18 cellular contexts compared by ENCODE assay signal in genomic region chr12:95116341-95116740, GRCh38. TPM values are rescaled to one million over a fixed set of nuclear protein-coding genes. Genes with fewer than 3 reads are reported as not detected.
DNase-seq lines count a peak whose midpoint lies in the region; ATAC-seq, FAIRE-seq and TF ChIP-seq lines count a peak whose summit lies in the region.
"Had no signal": no experiment of that assay in that cellular context is flagged by ENCODE, and none has a peak within 500 bp of the region (broad histone marks: within the 10 kb centered on the region; RNA-seq: fewer than 3 reads in every experiment).

No MANE protein-coding gene starts in this region.

- H3K4ac ChIP-seq in IMR-90 (ENCODE audit: low read depth, low read length), result no peak overlapping the region; the same call in 1 of the 2 replicates

- H2AK5ac ChIP-seq in IMR-90 (ENCODE audit: low read depth, low read length), result peak overlapping the region; percentile 30; the same call in 1 of the 2 replicates

- peak overlapping the region; percentile 34; the same call in 1 of the 2 replicates for H3K18ac ChIP-seq in IMR-90 (ENCODE audit: low read depth, low read length)

- H3K27ac ChIP-seq in A549 (peak overlapping the region; percentile 73 to 86; a peak in 5 of 6 replicates), IMR-90 (ENCODE audit: insufficient read depth, low read length) (no peak overlapping the region), esophagus muscularis mucosa (replicated peaks in 1 of 4) (peak overlapping the region; percentile 56 to 74 (median 68)), rectal smooth muscle tissue (ENCODE audit: low read depth, low read length) (peak overlapping the region; percentile 68)
- H3K27ac ChIP-seq: colonic mucosa, ovary had no signal

- TF ChIP-seq EP300 in A549 (IDR thresholded peaks at IDR 0.05) (no peak), esophagus muscularis mucosa (IDR thresholded peaks at IDR 0.05) (no peak)

- CTCF ChIA-PET in A549 (lab: Yijun Ruan, JAX) (interaction anchor here (0.6 to 3.8 kb wide), 38 partner anchors 8 to 418 kb away, joined by 3 to 33 read pairs (median 5); partner anchors contain the start of genes FGD6, NR2C1 and VEZT), IMR-90 (lab: Yijun Ruan, JAX) (interaction anchor here (1.0 to 2.2 kb wide), 3 partner anchors 101 to 357 kb away, joined by 5 to 16 read pairs (median 12); partner anchors contain the start of genes FGD6 and VEZT)

- no peak overlapping the region for H2AFZ ChIP-seq in IMR-90 (replicated peaks; ENCODE audit: low read length, poor library complexity)

- H3K4me1 ChIP-seq in A549 (peaks cover 59% of the 10 kb centered on the region), IMR-90 (ENCODE audit: control insufficient read depth, insufficient read depth, low read length) (peaks cover 15% of the 10 kb centered on the region), esophagus muscularis mucosa (peaks cover 26 to 42% (median 40%) of the 10 kb centered on the region in 4 donors), rectal smooth muscle tissue (ENCODE audit: control insufficient read depth, insufficient read depth, low read length) (peaks cover 10% of the 10 kb centered on the region)

- 0 out of 2 replicates have a peak overlapping the region, but pooled peaks have one; percentile 13 for H2BK20ac ChIP-seq in IMR-90 (ENCODE audit: low read depth, low read length)

- FAIRE-seq in A549 (lab: Jason Lieb, UNC), result no peak

- ATAC-seq in A549 (no peak), IMR-90 (ENCODE audit: low read depth) (0 out of 2 replicates have a peak, but pooled peaks have one; percentile 33)

- H3K27me3 ChIP-seq in IMR-90 (ENCODE audit: control insufficient read depth, insufficient read depth, low read length), result no peaks in the 10 kb centered on the region
- no peaks in the 10 kb centered on the region for H3K27me3 ChIP-seq in esophagus muscularis mucosa
- no peaks in the 10 kb centered on the region for H3K27me3 ChIP-seq in rectal smooth muscle tissue (ENCODE audit: control insufficient read depth, insufficient read depth, low read length)
- H3K27me3 ChIP-seq: colonic mucosa, ovary, spleen had no signal

- 0 out of 2 replicates have a peak overlapping the region, but pooled peaks have one; percentile 16 for H2BK120ac ChIP-seq in IMR-90 (ENCODE audit: low read depth, low read length)

- H2AK9ac ChIP-seq in IMR-90 (replicated peaks; ENCODE audit: low read depth, low read length, poor library complexity), result no peak overlapping the region

- H2BK15ac ChIP-seq in IMR-90 (ENCODE audit: low read depth, low read length), result no peak overlapping the region

- H4K5ac ChIP-seq in IMR-90 (ENCODE audit: low read depth, low read length), result peak overlapping the region; percentile 23; the same call in 1 of the 2 replicates

- H3K4me3 ChIP-seq in A549, result no peak overlapping the region
- no peak overlapping the region for H3K4me3 ChIP-seq in IMR-90 (ENCODE audit: insufficient read depth, low read depth, low read length)
- no peak overlapping the region for H3K4me3 ChIP-seq in esophagus muscularis mucosa
- H3K4me3 ChIP-seq in rectal smooth muscle tissue (ENCODE audit: low read length), result no peak overlapping the region
- H3K4me3 ChIP-seq: colonic mucosa, ovary, spleen had no signal

- no peak overlapping the region for H3K27ac Mint-ChIP-seq in nephron progenitor cell
- H3K27ac Mint-ChIP-seq: activated CD4-positive, alpha-beta T cell treated with anti-CD3 and anti-CD28 coated beads, Interleukin-2, amount 10 ng/mL, durations not matched to agents 7 days and 5 days; activated naive CD4-positive, alpha-beta T cell treated with anti-CD3 and anti-CD28 coated beads, Interleukin-2, amount 50 U/mL, for 72 hours; CD14-positive monocyte had no signal

- peak overlapping the region in 1 of 2 experiments; percentile 33; a peak in 1 of 4 replicates for H4K8ac ChIP-seq in IMR-90 (ENCODE audit: low read depth in 2 of 2, low read length in 2 of 2)

- intact Hi-C loops in IMR-90 (cut with micrococcal nuclease), result loop anchor here (5.0 kb wide), 1 partner anchor 356 kb away; the partner anchor contains the start of gene METAP2
- intact Hi-C loops in esophagus muscularis mucosa (cut with DNase I), result loop anchor here (2.0 to 5.0 kb wide), 4 partner anchors 44 to 418 kb away; partner anchors contain the start of genes FGD6, NR2C1 and VEZT

- no peak overlapping the region for H3K23ac ChIP-seq in IMR-90 (ENCODE audit: low read depth, low read length)

- no peaks in the 10 kb centered on the region for H3K9me3 ChIP-seq in A549
- H3K9me3 ChIP-seq in IMR-90 (ENCODE audit: control insufficient read depth, insufficient read depth, low read length), result no peaks in the 10 kb centered on the region
- H3K9me3 ChIP-seq in esophagus muscularis mucosa, result no peaks in the 10 kb centered on the region
- H3K9me3 ChIP-seq: colonic mucosa, ovary, spleen had no signal

- WGBS in A549 (ENCODE audit: missing lambda C conversion rate), result 71% methylated on average over 4 of the region's 4 CpGs
- 61% methylated on average over 3 of the region's 4 CpGs; no CpG with 5 or more reads in 1 of the 2 experiments for WGBS in IMR-90 (ENCODE audit: extremely low coverage in 2 of 2, insufficient read length in 1 of 2), 2 experiments
- WGBS in esophagus muscularis mucosa, result 48% methylated on average over 4 of the region's 4 CpGs

- H3K4me2 ChIP-seq in A549, result peak overlapping the region; percentile 63; the same call in 2 of the 3 replicates
- H3K4me2 ChIP-seq in IMR-90 (ENCODE audit: low read depth, low read length), result peak overlapping the region; percentile 5; the same call in 1 of the 2 replicates

- no peak overlapping the region for H4K91ac ChIP-seq in IMR-90 (ENCODE audit: insufficient read depth, low read depth, low read length)

- H3K27me3 Mint-ChIP-seq in nephron progenitor cell (ENCODE audit: low read depth, poor library complexity), result peaks cover 2% of the 10 kb centered on the region
- H3K27me3 Mint-ChIP-seq: activated CD4-positive, alpha-beta T cell treated with anti-CD3 and anti-CD28 coated beads, Interleukin-2, amount 10 ng/mL, durations not matched to agents 7 days and 5 days; IgD-negative memory B cell had no signal

- H2BK5ac ChIP-seq in IMR-90 (ENCODE audit: low read depth, low read length, poor library complexity, severe bottlenecking), result peak overlapping the region; percentile 49

- H3K79me1 ChIP-seq in IMR-90 (ENCODE audit: low read depth in 1 of 2, low read length in 2 of 2), result no peaks in the 10 kb centered on the region; a peak in 1 of 4 replicates

- no peak for TF ChIP-seq CTCF in A549 (IDR thresholded peaks at IDR 0.05)
- no peak for TF ChIP-seq CTCF in IMR-90 (conservative IDR thresholded peaks at IDR 0.05; ENCODE audit: low read depth, low read length)
- no peak for TF ChIP-seq CTCF in esophagus muscularis mucosa (IDR thresholded peaks at IDR 0.05)
- TF ChIP-seq CTCF in nephron progenitor cell (IDR thresholded peaks at IDR 0.05), result no peak

- in situ Hi-C loops in IMR-90 (cut with MboI; ENCODE audit: low sequenced_read_pairs), result loop anchor here (5.0 kb wide), 1 partner anchor 221 kb away; no protein-coding TSS in a partner anchor

- peaks cover 24% of the 10 kb centered on the region for H3K36me3 Mint-ChIP-seq in nephron progenitor cell (ENCODE audit: low read depth)
- H3K36me3 Mint-ChIP-seq: activated naive CD4-positive, alpha-beta T cell treated with anti-CD3 and anti-CD28 coated beads, Interleukin-2, amount 50 U/mL, for 72 hours had no signal

- POLR2A ChIA-PET in A549 (lab: Yijun Ruan, JAX) (interaction anchor here (1.4 to 2.3 kb wide), 2 partner anchors 101 kb away, joined by 4 to 9 read pairs; partner anchors contain the start of genes FGD6 and VEZT), IMR-90 (lab: Charles Lee; ENCODE audit: unreplicated experiment) (no interaction called here)

- DNase-seq in A549 (ENCODE audit: low read depth in 1 of 2, low spot score in 1 of 2) (no peak), IMR-90 (no peak), esophagus muscularis mucosa (ENCODE audit: extremely low spot score) (no peak), hepatic stellate cell (ENCODE audit: low spot score) (no peak), nephron progenitor cell (no peak)
- no peak for DNase-seq in stimulated activated CD4-positive, alpha-beta T cell treated with anti-CD3 and anti-CD28 coated beads, Interleukin-2, amount 100 ng/mL, for 24 hours
- DNase-seq in activated CD8-positive, alpha-beta memory T cell treated with anti-CD3 and anti-CD28 coated beads, Interleukin-2, amount 50 U/mL, for 4 hours, result no peak
- DNase-seq: ACHN, left ventricle myocardium superior, spleen had no signal

- peaks cover 3% of the 10 kb centered on the region for H3K4me1 Mint-ChIP-seq in nephron progenitor cell

- no peak overlapping the region for H3K56ac ChIP-seq in IMR-90 (ENCODE audit: extremely low read depth, insufficient read depth, low read length)

- H3K9me1 ChIP-seq in IMR-90 (ENCODE audit: insufficient read depth, low read length), result no peaks in the 10 kb centered on the region

- H3K9ac ChIP-seq in IMR-90 (ENCODE audit: low read depth, low read length), result peak overlapping the region; percentile 4; the same call in 1 of the 2 replicates
- no peak overlapping the region for H3K9ac ChIP-seq in rectal smooth muscle tissue (ENCODE audit: low read length)

- no peak for TF ChIP-seq POLR2A in A549 (IDR thresholded peaks at IDR 0.05; ENCODE audit: low read length)
- no peak for TF ChIP-seq POLR2A in IMR-90 (IDR thresholded peaks at IDR 0.05; ENCODE audit: low read depth, low read length)
- no peak for TF ChIP-seq POLR2A in esophagus muscularis mucosa (IDR thresholded peaks at IDR 0.05; ENCODE audit: low read depth)

- dilution Hi-C loops in IMR-90 (cut with HindIII; ENCODE audit: low sequenced_read_pairs, unreplicated experiment), result no loop called here

- 0 out of 2 replicates have a peak overlapping the region, but pooled peaks have one; percentile 7 for H3K14ac ChIP-seq in IMR-90 (replicated peaks; ENCODE audit: low read depth, low read length)

- H3K9me3 Mint-ChIP-seq in nephron progenitor cell, result no peaks in the 10 kb centered on the region
- H3K9me3 Mint-ChIP-seq: activated CD4-positive, alpha-beta T cell treated with anti-CD3 and anti-CD28 coated beads, Interleukin-2, amount 10 ng/mL, durations not matched to agents 7 days and 5 days; activated naive CD4-positive, alpha-beta T cell treated with anti-CD3 and anti-CD28 coated beads, Interleukin-2, amount 50 U/mL, for 72 hours; activated T-cell treated with anti-CD3 and anti-CD28 coated beads, Interleukin-2, amount 50 U/mL, for 4 hours; CD14-positive monocyte; IgD-negative memory B cell had no signal

- H3K4me3 Mint-ChIP-seq in nephron progenitor cell, result no peak overlapping the region
- H3K4me3 Mint-ChIP-seq: activated CD4-positive, alpha-beta T cell treated with anti-CD3 and anti-CD28 coated beads, Interleukin-2, amount 10 ng/mL, durations not matched to agents 7 days and 5 days; activated T-cell treated with anti-CD3 and anti-CD28 coated beads, Interleukin-2, amount 50 U/mL, for 4 hours; CD14-positive monocyte; IgD-negative memory B cell had no signal

- H3K36me3 ChIP-seq in IMR-90 (ENCODE audit: control insufficient read depth, insufficient read depth, low read length) (peaks cover 3% of the 10 kb centered on the region; the same call in 1 of the 2 replicates), esophagus muscularis mucosa (peaks cover 0 to 19% (median 15%) of the 10 kb centered on the region in 4 donors), rectal smooth muscle tissue (ENCODE audit: control insufficient read depth, insufficient read depth, low read length) (no peaks in the 10 kb centered on the region)
- H3K36me3 ChIP-seq: colonic mucosa, ovary, spleen had no signal

- no peak for TF ChIP-seq RAD21 in A549 (conservative IDR thresholded peaks at IDR 0.05 in 1 of 2, IDR thresholded peaks at IDR 0.05 in 1 of 2)
- TF ChIP-seq RAD21 in IMR-90 (IDR thresholded peaks at IDR 0.05; ENCODE audit: low read length), result no peak

- BruUV-seq in IMR-90 (replicated peaks; lab: Mats Ljungman, UMichigan), result no TSS peak

- H4K20me1 ChIP-seq in IMR-90 (ENCODE audit: insufficient read depth, low read length), result no peaks in the 10 kb centered on the region

RNA-seq across cellular contexts. Expression of gene NR2C1, which starts 42.9 kb away (rescaled TPM):
- polyA plus RNA-seq in A549 (2011; rRNA removed), result 50.9 and 55.2 TPM in 2 replicates
- 9.7 and 10.5 TPM in 2 replicates for polyA plus RNA-seq in A549 (2012; cell fraction: cytosol; rRNA removed)
- 25.5 and 35.0 TPM in 2 replicates for polyA plus RNA-seq in A549 (2012; cell fraction: nucleus; rRNA removed)
- polyA plus RNA-seq in A549 (2017; fragmentation: RNase III; extraction: RNeasy Plus Mini Kit Qiagen cat#74134 plus additional on column Dnase treatment), result 24.0 to 27.7 TPM (median 24.7 TPM) in 3 replicates
- polyA minus RNA-seq in A549 (2011; rRNA and poly(A)+ RNA removed), result 19.6 and 21.6 TPM in 2 replicates
- 12.7 and 17.2 TPM in 2 replicates for total RNA-seq in IMR-90 (2012; rRNA removed)
- 12.9 and 14.1 TPM in 2 replicates for polyA plus RNA-seq in IMR-90 (2012; rRNA removed)
- polyA plus RNA-seq in IMR-90 (2012; cell fraction: cytosol; rRNA removed), result 1.7 and 2.5 TPM in 2 replicates
- polyA plus RNA-seq in IMR-90 (2012; cell fraction: nucleus; rRNA removed; ENCODE audit: low replicate concordance), result 32.2 and 127 TPM in 2 replicates
- 10 to 100 TPM; 31.5 to 57.3 (median 40.4) TPM for total RNA-seq in esophagus muscularis mucosa
